1 cellular context compared by ENCODE assay signal in the genomic region with DNA sequence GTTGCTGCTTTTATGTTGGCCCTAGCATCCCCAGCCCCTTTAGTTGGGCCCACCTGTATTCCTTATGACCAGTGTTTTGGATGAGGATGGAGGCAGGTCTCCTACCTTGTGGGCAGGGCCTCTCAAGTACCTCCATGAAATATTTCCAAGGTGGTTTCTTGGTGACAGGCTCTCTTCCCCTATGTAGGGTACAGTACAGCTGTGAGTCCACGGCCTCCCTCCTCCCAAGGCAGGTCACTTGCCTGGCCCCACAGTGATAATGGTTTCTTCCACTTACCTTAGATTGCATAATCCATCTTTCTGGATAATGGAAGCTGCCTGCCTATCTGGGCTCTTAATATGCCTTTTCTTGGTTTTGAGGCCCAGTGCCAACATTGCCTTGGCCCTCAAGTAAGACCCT.
TF ChIP-seq lines count a peak whose summit lies in the region.

No MANE protein-coding gene starts in this region.

TF ChIP-seq in H1, 55 proteins besides CTCF, POLR2A, EP300 and RAD21:
- no peak for TF ChIP-seq BACH1 (IDR thresholded peaks at IDR 0.05; ENCODE audit: low read length)
- peak; percentile 27; the same call in 1 of the 2 replicates for TF ChIP-seq POLR2AphosphoS5 (IDR thresholded peaks at IDR 0.05; ENCODE audit: low read depth, low read length)
